ENCODE assay signal across 23 cellular contexts in genomic region chr1:3599286-3599811, GRCh38. TPM values are rescaled to one million over a fixed set of nuclear protein-coding genes. Genes with fewer than 3 reads are reported as not detected.
DNase-seq lines count a peak whose midpoint lies in the region; ATAC-seq and TF ChIP-seq lines count a peak whose summit lies in the region.
"Had no signal": no experiment of that assay in that cellular context is flagged by ENCODE, and none has a peak within 500 bp of the region (broad histone marks: within the 10 kb centered on the region; RNA-seq: fewer than 3 reads in every experiment).

No MANE protein-coding gene starts in this region.

- no peak overlapping the region for H3K27ac ChIP-seq in HUES6 (ENCODE audit: low read depth, low read length)
- H3K27ac ChIP-seq in lower lobe of right lung, result no peak overlapping the region
- H3K27ac ChIP-seq in skeletal muscle tissue (ENCODE audit: low read depth, low read length), result peak overlapping the region; percentile 62
- H3K27ac ChIP-seq: foreskin keratinocyte, Peyer's patch, right atrium auricular region had no signal

- peaks cover 15 to 24% (median 22%) of the 10 kb centered on the region in 3 donors for H3K4me1 Mint-ChIP-seq in T-cell
- peaks cover 15% of the 10 kb centered on the region for H3K4me1 Mint-ChIP-seq in activated T-cell treated with anti-CD3 and anti-CD28 coated beads, Interleukin-2, amount 50 U/mL, for 4 hours (ENCODE audit: low read depth)

- H3K4me3 ChIP-seq in HUES6 (ENCODE audit: low read depth, low read length) (no peak overlapping the region), lower lobe of right lung (no peak overlapping the region), skeletal muscle tissue (ENCODE audit: low read length in 3 of 3) (peak overlapping the region in 1 of 3 donors; percentile 35)
- H3K4me3 ChIP-seq: right atrium auricular region had no signal

- CTCF ChIA-PET in T-cell (lab: Charles Lee), result no interaction called here

- H3K36me3 Mint-ChIP-seq in T-cell, result no peaks in the 10 kb centered on the region
- no peaks in the 10 kb centered on the region for H3K36me3 Mint-ChIP-seq in activated T-cell treated with anti-CD3 and anti-CD28 coated beads, Interleukin-2, amount 50 U/mL, for 4 hours (ENCODE audit: insufficient read depth)
- H3K36me3 Mint-ChIP-seq: activated CD8-positive, alpha-beta memory T cell treated with anti-CD3 and anti-CD28 coated beads, Interleukin-2, amount 10 ng/mL, durations not matched to agents 7 days and 5 days; activated naive CD4-positive, alpha-beta T cell treated with anti-CD3 and anti-CD28 coated beads, Interleukin-2, amount 50 U/mL, for 24 hours had no signal

- H3K27me3 Mint-ChIP-seq in T-cell, result peaks cover 0 to 7% of the 10 kb centered on the region in 2 donors
- H3K27me3 Mint-ChIP-seq in activated T-cell treated with anti-CD3 and anti-CD28 coated beads, Interleukin-2, amount 50 U/mL, for 4 hours (ENCODE audit: low read depth), result peaks cover 1% of the 10 kb centered on the region
- H3K27me3 Mint-ChIP-seq: activated CD4-positive, alpha-beta T cell treated with anti-CD3 and anti-CD28 coated beads, Interleukin-2, amount 10 ng/mL, durations not matched to agents 7 days and 5 days; activated CD8-positive, alpha-beta memory T cell treated with anti-CD3 and anti-CD28 coated beads, Interleukin-2, amount 10 ng/mL, durations not matched to agents 7 days and 5 days; activated naive CD4-positive, alpha-beta T cell treated with anti-CD3 and anti-CD28 coated beads, Interleukin-2, amount 50 U/mL, for 24 hours; CD4-positive, alpha-beta T cell; stimulated activated naive CD8-positive, alpha-beta T cell treated with anti-CD3 and anti-CD28 coated beads, Interleukin-15, Interleukin-2, amounts not matched to agents 100 ng/mL and 50 ng/mL, for 24 hours had no signal

- H3K9me3 Mint-ChIP-seq in T-cell, result no peaks in the 10 kb centered on the region
- H3K9me3 Mint-ChIP-seq in activated T-cell treated with anti-CD3 and anti-CD28 coated beads, Interleukin-2, amount 50 U/mL, for 4 hours, result no peaks in the 10 kb centered on the region
- H3K9me3 Mint-ChIP-seq: activated CD4-positive, alpha-beta T cell treated with anti-CD3 and anti-CD28 coated beads, Interleukin-2, amount 10 ng/mL, durations not matched to agents 7 days and 5 days; activated naive CD4-positive, alpha-beta T cell treated with anti-CD3 and anti-CD28 coated beads, Interleukin-2, amount 50 U/mL, for 24 hours; CD4-positive, alpha-beta T cell; stimulated activated naive CD8-positive, alpha-beta T cell treated with anti-CD3 and anti-CD28 coated beads, Interleukin-15, Interleukin-2, amounts not matched to agents 100 ng/mL and 50 ng/mL, for 24 hours had no signal

- peaks cover 21% of the 10 kb centered on the region for H3K4me1 ChIP-seq in HUES6 (ENCODE audit: control insufficient read depth, insufficient read depth, low read length)
- peaks cover 48% of the 10 kb centered on the region for H3K4me1 ChIP-seq in lower lobe of right lung
- peaks cover 17 to 43% (median 40%) of the 10 kb centered on the region in 3 donors for H3K4me1 ChIP-seq in skeletal muscle tissue (ENCODE audit: control insufficient read depth in 3 of 3, insufficient read depth in 3 of 3, low read length in 3 of 3)
- H3K4me1 ChIP-seq: foreskin keratinocyte had no signal

- H3K4me3 Mint-ChIP-seq in T-cell, result peak overlapping the region in 1 of 3 donors; percentile 89
- no peak overlapping the region for H3K4me3 Mint-ChIP-seq in activated T-cell treated with anti-CD3 and anti-CD28 coated beads, Interleukin-2, amount 50 U/mL, for 4 hours
- H3K4me3 Mint-ChIP-seq: activated CD4-positive, alpha-beta T cell treated with anti-CD3 and anti-CD28 coated beads, Interleukin-2, amount 10 ng/mL, durations not matched to agents 7 days and 5 days; activated CD8-positive, alpha-beta memory T cell treated with anti-CD3 and anti-CD28 coated beads, Interleukin-2, amount 10 ng/mL, durations not matched to agents 7 days and 5 days; activated naive CD4-positive, alpha-beta T cell treated with anti-CD3 and anti-CD28 coated beads, Interleukin-2, amount 50 U/mL, for 24 hours; CD4-positive, alpha-beta T cell; stimulated activated naive CD8-positive, alpha-beta T cell treated with anti-CD3 and anti-CD28 coated beads, Interleukin-15, Interleukin-2, amounts not matched to agents 100 ng/mL and 50 ng/mL, for 24 hours had no signal

- DNase-seq in T-cell, result no peak
- no peak for DNase-seq in lower lobe of right lung
- DNase-seq in activated T-cell treated with anti-CD3 and anti-CD28 coated beads, Interleukin-2, amount 50 U/mL, for 4 hours, result no peak
- DNase-seq in D341Med (ENCODE audit: low spot score), result no peak
- DNase-seq in NK-92 treated with Interleukin-12 subunit alpha and Interleukin-12 subunit beta, amount 100 ng/mL, for 24 hours (lab: John Stamatoyannopoulos, UW), result no peak
- DNase-seq: activated CD4-positive, alpha-beta T cell treated with anti-CD3 and anti-CD28 coated beads, Interleukin-2, amount 10 ng/mL, durations not matched to agents 7 days and 5 days; activated CD8-positive, alpha-beta memory T cell treated with anti-CD3 and anti-CD28 coated beads, Interleukin-2, amount 10 ng/mL, durations not matched to agents 7 days and 5 days; CD4-positive, alpha-beta T cell; foreskin keratinocyte; NCI-H1092; NCI-H2029 treated with DMSO at 0.1 percent for 48 hours; Peyer's patch; stimulated activated CD4-positive, alpha-beta T cell treated with anti-CD3 and anti-CD28 coated beads, Interleukin-12 subunit alpha, Interleukin-12 subunit beta, amount 100 ng/mL, for 4 hours; stimulated activated CD4-positive, alpha-beta T cell treated with anti-CD3 and anti-CD28 coated beads, Interleukin-4, amount 100 ng/mL, for 4 hours; trophoblast cell had no signal

- H3K9me3 ChIP-seq in HUES6 (ENCODE audit: control insufficient read depth, insufficient read depth, low read depth, low read length), result peaks cover 3% of the 10 kb centered on the region; the same call in 1 of the 2 replicates
- no peaks in the 10 kb centered on the region for H3K9me3 ChIP-seq in lower lobe of right lung
- H3K9me3 ChIP-seq in skeletal muscle tissue (ENCODE audit: control insufficient read depth in 3 of 3, low read length in 3 of 3), result no peaks in the 10 kb centered on the region
- H3K9me3 ChIP-seq: Peyer's patch, right atrium auricular region had no signal

- peak overlapping the region; percentile 22 to 23 for H3K27ac Mint-ChIP-seq in T-cell
- H3K27ac Mint-ChIP-seq: activated CD4-positive, alpha-beta T cell treated with anti-CD3 and anti-CD28 coated beads, Interleukin-2, amount 10 ng/mL, durations not matched to agents 7 days and 5 days; activated CD8-positive, alpha-beta memory T cell treated with anti-CD3 and anti-CD28 coated beads, Interleukin-2, amount 10 ng/mL, durations not matched to agents 7 days and 5 days; activated naive CD4-positive, alpha-beta T cell treated with anti-CD3 and anti-CD28 coated beads, Interleukin-2, amount 50 U/mL, for 24 hours; CD4-positive, alpha-beta T cell; stimulated activated naive CD8-positive, alpha-beta T cell treated with anti-CD3 and anti-CD28 coated beads, Interleukin-15, Interleukin-2, amounts not matched to agents 100 ng/mL and 50 ng/mL, for 24 hours had no signal

- no peak for ATAC-seq in T-cell (replicated peaks in 1 of 4)
- peak; percentile 37 to 55 for ATAC-seq in lower lobe of right lung
- no peak for ATAC-seq in activated T-cell treated with anti-CD3 and anti-CD28 coated beads, Interleukin-2, amount 50 U/mL, for 4 hours
- ATAC-seq: activated CD8-positive, alpha-beta memory T cell treated with anti-CD3 and anti-CD28 coated beads, Interleukin-2, amount 10 ng/mL, durations not matched to agents 7 days and 5 days; foreskin keratinocyte; HCT116 had no signal

- intact Hi-C loops in lower lobe of right lung (cut with DNase I), result no loop called here

- H3K27me3 ChIP-seq in HUES6 (ENCODE audit: control insufficient read depth, insufficient read depth, low read length) (no peaks in the 10 kb centered on the region), lower lobe of right lung (ENCODE audit: low read depth) (no peaks in the 10 kb centered on the region), skeletal muscle tissue (ENCODE audit: control insufficient read depth in 3 of 3, insufficient read depth in 3 of 3, low read length in 3 of 3) (peaks cover 0 to 7% (median 0%) of the 10 kb centered on the region in 3 donors)
- H3K27me3 ChIP-seq: Peyer's patch, right atrium auricular region had no signal

- no peak for TF ChIP-seq CTCF in lower lobe of right lung (IDR thresholded peaks at IDR 0.05)

- H3K9ac ChIP-seq in HUES6 (ENCODE audit: low read length) (peak overlapping the region; percentile 23), skeletal muscle tissue (ENCODE audit: low read depth in 1 of 3, low read length in 3 of 3) (peak overlapping the region in 2 of 3 donors; percentile 32 to 74)

- POLR2A ChIA-PET in T-cell (lab: Charles Lee), result no interaction called here

- H3K36me3 ChIP-seq in HUES6 (ENCODE audit: control insufficient read depth, insufficient read depth, low read length), result no peaks in the 10 kb centered on the region
- H3K36me3 ChIP-seq in lower lobe of right lung, result no peaks in the 10 kb centered on the region
- H3K36me3 ChIP-seq in skeletal muscle tissue (ENCODE audit: control insufficient read depth in 3 of 3, insufficient read depth in 3 of 3, low read length in 3 of 3), result no peaks in the 10 kb centered on the region
- H3K36me3 ChIP-seq: Peyer's patch, right atrium auricular region had no signal

RNA-seq across cellular contexts. Expression of gene MEGF6, which starts 12.0 kb away (rescaled TPM):
- 100 to 1,000 TPM in 3 of 5 donors, 10 to 100 TPM in 2; 63.3 to 213 (median 193) TPM for total RNA-seq in T-cell
- 57.1 TPM for total RNA-seq in lower lobe of right lung
- total RNA-seq in skeletal muscle tissue, result 10.4 TPM
- total RNA-seq in activated T-cell treated with anti-CD3 and anti-CD28 coated beads, Interleukin-2, amount 50 U/mL, for 4 hours, result under 1 TPM; 0.43 to 0.98 (median 0.84) TPM

RNA-seq across cellular contexts. Expression of gene TPRG1L, which starts 25.5 kb away (rescaled TPM):
- total RNA-seq in T-cell (10 to 100 TPM; 36.7 to 48.5 (median 45.4) TPM), lower lobe of right lung (46.1 TPM), skeletal muscle tissue (17.2 TPM)
- 10 to 100 TPM; 15.0 to 17.6 (median 16.0) TPM for total RNA-seq in activated T-cell treated with anti-CD3 and anti-CD28 coated beads, Interleukin-2, amount 50 U/mL, for 4 hours

RNA-seq across cellular contexts. Expression of gene WRAP73, which starts 50.6 kb away (rescaled TPM):
- total RNA-seq in T-cell (10 to 100 TPM; 33.7 to 44.9 (median 39.8) TPM), lower lobe of right lung (22.5 TPM), skeletal muscle tissue (13.0 TPM)
- total RNA-seq in activated T-cell treated with anti-CD3 and anti-CD28 coated beads, Interleukin-2, amount 50 U/mL, for 4 hours, result 10 to 100 TPM; 32.7 to 36.3 (median 34.5) TPM

RNA-seq across cellular contexts. Expression of gene TP73, which starts 53.0 kb away (rescaled TPM):
- total RNA-seq in T-cell, result under 1 TPM in 4 of 5 donors, not detected in 1; 0.12 to 0.21 (median 0.18) TPM
- 3.6 TPM for total RNA-seq in lower lobe of right lung
- total RNA-seq in skeletal muscle tissue, result not detected
- under 1 TPM; 0.05 to 0.16 (median 0.08) TPM for total RNA-seq in activated T-cell treated with anti-CD3 and anti-CD28 coated beads, Interleukin-2, amount 50 U/mL, for 4 hours
- total RNA-seq: CD4-positive, alpha-beta T cell; dermis microvascular lymphatic vessel endothelial cell; epithelial cell of proximal tubule had no signal

Comparison
In these comparisons a context has a peak if more than half of its experiments do, and no peak if none do; other contexts are left out.
1. ATAC-seq: peak in lower lobe of right lung (2 of 2); none in T-cell (0 of 4) and activated T-cell treated with anti-CD3 and anti-CD28 coated beads, Interleukin-2, amount 50 U/mL, for 4 hours (0 of 2).